Comparison of ENCODE assay signal across 8 cellular contexts in the genomic region with DNA sequence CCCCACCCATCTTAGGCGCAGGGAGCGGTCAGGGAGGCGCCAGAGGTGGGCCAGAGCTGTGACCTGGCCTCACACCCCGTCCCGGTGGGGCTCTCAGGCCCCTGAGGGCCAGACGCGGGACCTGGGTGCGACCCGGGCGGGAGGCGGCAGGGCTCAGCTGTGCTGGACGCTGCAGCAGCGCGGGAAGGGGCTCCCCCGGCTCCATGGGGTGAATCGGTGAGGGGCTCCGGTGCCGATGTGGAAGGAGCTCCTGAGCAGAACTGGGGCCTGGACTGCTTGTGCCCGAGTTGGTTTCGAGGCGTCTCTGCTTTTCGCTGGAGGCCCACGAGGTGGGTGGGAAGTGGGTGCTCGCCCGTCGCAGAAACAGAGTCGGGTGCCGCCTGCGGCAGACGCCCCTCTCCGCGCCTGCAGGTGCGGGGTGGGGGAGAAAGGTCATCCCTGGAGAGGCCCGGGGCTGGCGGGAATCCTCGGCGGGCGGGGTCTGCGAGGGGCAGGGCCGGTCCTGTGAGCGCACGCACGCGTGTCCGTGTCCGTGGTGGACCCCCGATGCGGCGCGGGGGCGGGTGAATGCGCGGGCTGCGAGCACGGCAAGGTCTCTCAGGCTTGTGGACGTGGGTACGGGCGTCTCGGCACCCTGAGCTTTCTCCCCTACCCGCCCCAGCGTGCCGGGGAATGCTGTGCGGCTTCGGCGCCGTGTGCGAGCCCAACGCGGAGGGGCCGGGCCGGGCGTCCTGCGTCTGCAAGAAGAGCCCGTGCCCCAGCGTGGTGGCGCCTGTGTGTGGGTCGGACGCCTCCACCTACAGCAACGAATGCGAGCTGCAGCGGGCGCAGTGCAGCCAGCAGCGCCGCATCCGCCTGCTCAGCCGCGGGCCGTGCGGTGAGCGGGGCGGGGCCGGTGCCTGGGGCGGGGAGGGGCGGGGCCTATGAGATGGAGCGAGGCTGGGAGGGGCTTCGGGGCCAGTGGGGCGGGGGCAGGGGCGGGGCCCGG. TPM values are rescaled to one million over a fixed set of nuclear protein-coding genes. Genes with fewer than 3 reads are reported as not detected.
DNase-seq lines count a peak whose midpoint lies in the region; ATAC-seq and TF ChIP-seq lines count a peak whose summit lies in the region.

No MANE protein-coding gene starts in this region.

- peak; percentile 88 for DNase-seq in Right ventricle myocardium inferior (ENCODE audit: missing footprints)
- DNase-seq in cardiac septum (ENCODE audit: low spot score): no peak
- peak; percentile 76 for DNase-seq in NCI-H1048 (lab: John Stamatoyannopoulos, UW)
- DNase-seq in activated CD4-positive, alpha-beta T cell treated with anti-CD3 and anti-CD28 coated beads, Interleukin-2, amount 50 U/mL, for 24 hours (ENCODE audit: low read depth in 1 of 2, low spot score in 1 of 2): peak; percentile 52 to 62
- DNase-seq in coronary artery (ENCODE audit: low spot score): no peak
- DNase-seq in stimulated activated CD4-positive, alpha-beta T cell treated with anti-CD3 and anti-CD28 coated beads, TNF-alpha, amount 100 ng/mL, for 24 hours (ENCODE audit: low read depth in 3 of 3): peak; percentile 49 to 72 (median 55)

- peaks cover 8 to 13% (median 10%) of the 10 kb centered on the region in 4 donors for H3K4me1 ChIP-seq in liver (ENCODE audit: control insufficient read depth in 4 of 4, insufficient read depth in 4 of 4, low read length in 3 of 4)

- H3K27ac ChIP-seq in coronary artery (no peak overlapping the region), liver (ENCODE audit: low read depth in 1 of 2, low read length in 2 of 2) (no peak overlapping the region)

- intact Hi-C loops in Right ventricle myocardium inferior (cut with DNase I): no loop called here
- intact Hi-C loops in cardiac septum (cut with DNase I): no loop called here

- H3K9me3 ChIP-seq in liver (ENCODE audit: control insufficient read depth in 4 of 4, low read length in 3 of 4): no peaks in the 10 kb centered on the region

- H3K9ac ChIP-seq in liver (ENCODE audit: low read depth in 1 of 2, low read length in 2 of 2): no peak overlapping the region

- 9% methylated on average over 99 of the region's 99 CpGs for WGBS in liver

- peaks cover 0 to 8% (median 4%) of the 10 kb centered on the region in 4 donors for H3K36me3 ChIP-seq in liver (ENCODE audit: control insufficient read depth in 4 of 4, insufficient read depth in 3 of 4, low read depth in 1 of 4, low read length in 3 of 4)

- ATAC-seq in Right ventricle myocardium inferior (peak; percentile 78), GM18502 (IDR thresholded peaks at IDR 0.05; ENCODE audit: poor library complexity, unreplicated experiment) (no peak)

- peak; percentile 13 for TF ChIP-seq CTCF in coronary artery (IDR thresholded peaks at IDR 0.05)
- TF ChIP-seq CTCF in liver (IDR thresholded peaks at IDR 0.05; ENCODE audit: low read depth, low read length, missing input control): peak; percentile 10

- TF ChIP-seq RAD21 in liver (IDR thresholded peaks at IDR 0.05): no peak

- H3K27me3 ChIP-seq in liver (ENCODE audit: control insufficient read depth in 4 of 4, insufficient read depth in 4 of 4, low read length in 3 of 4): peaks cover 0 to 3% (median 0%) of the 10 kb centered on the region in 4 donors

- H3K4me3 ChIP-seq in coronary artery (peak overlapping the region; percentile 71), liver (ENCODE audit: low read depth in 1 of 3, low read length in 3 of 3) (peak overlapping the region in 1 of 3 donors; percentile 38)

TF ChIP-seq in liver, 16 proteins besides CTCF, POLR2A, EP300 and RAD21:
- no peak for TF ChIP-seq HNF4G (IDR thresholded peaks at IDR 0.05)
- TF ChIP-seq, protein P1, sequence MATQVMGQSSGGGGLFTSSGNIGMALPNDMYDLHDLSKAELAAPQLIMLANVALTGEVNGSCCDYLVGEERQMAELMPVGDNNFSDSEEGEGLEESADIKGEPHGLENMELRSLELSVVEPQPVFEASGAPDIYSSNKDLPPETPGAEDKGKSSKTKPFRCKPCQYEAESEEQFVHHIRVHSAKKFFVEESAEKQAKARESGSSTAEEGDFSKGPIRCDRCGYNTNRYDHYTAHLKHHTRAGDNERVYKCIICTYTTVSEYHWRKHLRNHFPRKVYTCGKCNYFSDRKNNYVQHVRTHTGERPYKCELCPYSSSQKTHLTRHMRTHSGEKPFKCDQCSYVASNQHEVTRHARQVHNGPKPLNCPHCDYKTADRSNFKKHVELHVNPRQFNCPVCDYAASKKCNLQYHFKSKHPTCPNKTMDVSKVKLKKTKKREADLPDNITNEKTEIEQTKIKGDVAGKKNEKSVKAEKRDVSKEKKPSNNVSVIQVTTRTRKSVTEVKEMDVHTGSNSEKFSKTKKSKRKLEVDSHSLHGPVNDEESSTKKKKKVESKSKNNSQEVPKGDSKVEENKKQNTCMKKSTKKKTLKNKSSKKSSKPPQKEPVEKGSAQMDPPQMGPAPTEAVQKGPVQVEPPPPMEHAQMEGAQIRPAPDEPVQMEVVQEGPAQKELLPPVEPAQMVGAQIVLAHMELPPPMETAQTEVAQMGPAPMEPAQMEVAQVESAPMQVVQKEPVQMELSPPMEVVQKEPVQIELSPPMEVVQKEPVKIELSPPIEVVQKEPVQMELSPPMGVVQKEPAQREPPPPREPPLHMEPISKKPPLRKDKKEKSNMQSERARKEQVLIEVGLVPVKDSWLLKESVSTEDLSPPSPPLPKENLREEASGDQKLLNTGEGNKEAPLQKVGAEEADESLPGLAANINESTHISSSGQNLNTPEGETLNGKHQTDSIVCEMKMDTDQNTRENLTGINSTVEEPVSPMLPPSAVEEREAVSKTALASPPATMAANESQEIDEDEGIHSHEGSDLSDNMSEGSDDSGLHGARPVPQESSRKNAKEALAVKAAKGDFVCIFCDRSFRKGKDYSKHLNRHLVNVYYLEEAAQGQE (IDR thresholded peaks at IDR 0.05): no peak
- TF ChIP-seq, protein P2, sequence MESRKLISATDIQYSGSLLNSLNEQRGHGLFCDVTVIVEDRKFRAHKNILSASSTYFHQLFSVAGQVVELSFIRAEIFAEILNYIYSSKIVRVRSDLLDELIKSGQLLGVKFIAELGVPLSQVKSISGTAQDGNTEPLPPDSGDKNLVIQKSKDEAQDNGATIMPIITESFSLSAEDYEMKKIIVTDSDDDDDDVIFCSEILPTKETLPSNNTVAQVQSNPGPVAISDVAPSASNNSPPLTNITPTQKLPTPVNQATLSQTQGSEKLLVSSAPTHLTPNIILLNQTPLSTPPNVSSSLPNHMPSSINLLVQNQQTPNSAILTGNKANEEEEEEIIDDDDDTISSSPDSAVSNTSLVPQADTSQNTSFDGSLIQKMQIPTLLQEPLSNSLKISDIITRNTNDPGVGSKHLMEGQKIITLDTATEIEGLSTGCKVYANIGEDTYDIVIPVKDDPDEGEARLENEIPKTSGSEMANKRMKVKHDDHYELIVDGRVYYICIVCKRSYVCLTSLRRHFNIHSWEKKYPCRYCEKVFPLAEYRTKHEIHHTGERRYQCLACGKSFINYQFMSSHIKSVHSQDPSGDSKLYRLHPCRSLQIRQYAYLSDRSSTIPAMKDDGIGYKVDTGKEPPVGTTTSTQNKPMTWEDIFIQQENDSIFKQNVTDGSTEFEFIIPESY (IDR thresholded peaks at IDR 0.05): no peak
- TF ChIP-seq YY1 (IDR thresholded peaks at IDR 0.05): no peak
- TF ChIP-seq, protein P3, sequence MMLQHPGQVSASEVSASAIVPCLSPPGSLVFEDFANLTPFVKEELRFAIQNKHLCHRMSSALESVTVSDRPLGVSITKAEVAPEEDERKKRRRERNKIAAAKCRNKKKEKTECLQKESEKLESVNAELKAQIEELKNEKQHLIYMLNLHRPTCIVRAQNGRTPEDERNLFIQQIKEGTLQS (IDR thresholded peaks at IDR 0.05): no peak
- TF ChIP-seq SP1 (IDR thresholded peaks at IDR 0.05): no peak
- TF ChIP-seq, protein P4, sequence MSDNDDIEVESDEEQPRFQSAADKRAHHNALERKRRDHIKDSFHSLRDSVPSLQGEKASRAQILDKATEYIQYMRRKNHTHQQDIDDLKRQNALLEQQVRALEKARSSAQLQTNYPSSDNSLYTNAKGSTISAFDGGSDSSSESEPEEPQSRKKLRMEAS (IDR thresholded peaks at IDR 0.05): no peak
- TF ChIP-seq TAF1 (conservative IDR thresholded peaks at IDR 0.05): no peak
- no peak for TF ChIP-seq RXRA (IDR thresholded peaks at IDR 0.05)
- no peak for TF ChIP-seq EGR1 (IDR thresholded peaks at IDR 0.05; ENCODE audit: low read depth in 2 of 2)
- TF ChIP-seq FOXA2 (IDR thresholded peaks at IDR 0.05): no peak
- TF ChIP-seq GABPA (IDR thresholded peaks at IDR 0.05 in 1 of 2, conservative IDR thresholded peaks at IDR 0.05 in 1 of 2): no peak
- TF ChIP-seq HNF4A (conservative IDR thresholded peaks at IDR 0.05): no peak
- TF ChIP-seq FOXA1 (IDR thresholded peaks at IDR 0.05): no peak
- no peak for TF ChIP-seq JUND (IDR thresholded peaks at IDR 0.05)
- no peak for TF ChIP-seq NR2F2 (IDR thresholded peaks at IDR 0.05)
TF ChIP-seq in liver: peak in this region for 0.

RNA-seq across cellular contexts. Expression of a gene that starts 20.4 kb away (rescaled TPM):
- total RNA-seq in Right ventricle myocardium inferior: 14.1 TPM
- total RNA-seq in cardiac septum: 27.0 TPM
- 10 to 100 TPM; 15.7 to 22.4 TPM for total RNA-seq in liver
- polyA plus RNA-seq in liver: 10 to 100 TPM in 1 of 2 donors, 1 to 10 TPM in 1; 1.8 to 18.1 TPM

RNA-seq across cellular contexts. Expression of a gene that starts 27.0 kb away (rescaled TPM):
- total RNA-seq in Right ventricle myocardium inferior: 19.2 TPM
- total RNA-seq in cardiac septum: 18.2 TPM
- total RNA-seq in liver: 10 to 100 TPM in 1 of 2 donors, 1 to 10 TPM in 1; 9.3 to 30.1 TPM
- polyA plus RNA-seq in liver: 10 to 100 TPM; 82.8 to 89.4 TPM

RNA-seq across cellular contexts. Expression of a gene that starts 33.8 kb away (rescaled TPM):
- not detected for total RNA-seq in Right ventricle myocardium inferior
- not detected for total RNA-seq in cardiac septum
- under 1 TPM in 1 of 2 donors, not detected in 1; 0.14 TPM for total RNA-seq in liver
- not detected for polyA plus RNA-seq in liver

RNA-seq across cellular contexts. Expression of a gene that starts 40.4 kb away (rescaled TPM):
- total RNA-seq in Right ventricle myocardium inferior (36.7 TPM), cardiac septum (56.5 TPM), liver (1 to 10 TPM in 1 of 2 donors, under 1 TPM in 1; 0.93 to 1.7 TPM)
- 1 to 10 TPM; 1.7 to 1.9 TPM for polyA plus RNA-seq in liver

RNA-seq across cellular contexts. Expression of a gene that starts 58.4 kb away (rescaled TPM):
- total RNA-seq in Right ventricle myocardium inferior (174 TPM), cardiac septum (50.1 TPM), liver (under 1 TPM in 1 of 2 donors, not detected in 1; under 0.01 TPM)
- polyA plus RNA-seq in liver: under 1 TPM in 1 of 2 donors, not detected in 1; 0.06 TPM

Comparison
In these comparisons a context has a peak if more than half of its experiments do, and no peak if none do; other contexts are left out.
1. DNase-seq: peak in Right ventricle myocardium inferior (single experiment), NCI-H1048 (single experiment), activated CD4-positive, alpha-beta T cell treated with anti-CD3 and anti-CD28 coated beads, Interleukin-2, amount 50 U/mL, for 24 hours (2 of 2) and stimulated activated CD4-positive, alpha-beta T cell treated with anti-CD3 and anti-CD28 coated beads, TNF-alpha, amount 100 ng/mL, for 24 hours (3 of 3); none in cardiac septum (single experiment) and coronary artery (single experiment).